24 cellular contexts compared by ENCODE assay signal in the genomic region with DNA sequence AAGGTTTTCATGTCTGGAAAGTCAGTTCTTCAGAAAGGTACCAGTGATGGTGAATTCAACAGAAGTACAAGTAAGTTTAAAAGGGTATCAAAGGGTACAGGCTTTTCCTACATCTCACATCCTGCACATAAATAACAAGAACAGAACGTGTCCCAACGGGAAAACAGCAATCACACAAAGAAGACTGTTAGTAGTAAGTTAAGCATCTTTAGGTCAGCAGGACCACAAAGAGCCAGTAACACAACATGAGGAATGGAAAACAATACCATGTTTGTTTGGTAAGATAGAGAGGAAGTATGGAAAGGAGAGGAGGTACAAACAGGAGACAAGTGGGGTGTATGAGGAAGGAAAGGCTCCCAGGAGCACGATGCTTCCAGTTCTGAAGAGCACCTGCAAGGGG.
"Had no signal": no experiment of that assay in that cellular context is flagged by ENCODE, and none has a peak within 500 bp of the region (broad histone marks: within the 10 kb centered on the region; RNA-seq: fewer than 3 reads in every experiment).

No MANE protein-coding gene starts in this region.

- H3K27me3 ChIP-seq: esophagus muscularis mucosa, right atrium auricular region, sigmoid colon, testis, tibial artery had no signal

- H3K36me3 ChIP-seq: esophagus muscularis mucosa, prostate gland, right atrium auricular region, sigmoid colon, tibial artery had no signal

- H3K4me1 ChIP-seq: esophagus muscularis mucosa, prostate gland, right atrium auricular region, testis, tibial artery had no signal

- ATAC-seq: left lobe of liver; naive thymus-derived CD4-positive, alpha-beta T cell; stimulated activated effector memory CD8-positive, alpha-beta T cell treated with anti-CD3 and anti-CD28 coated beads, Interleukin-12 subunit alpha, Interleukin-12 subunit beta, amount 100 ng/mL, for 72 hours; stimulated activated naive CD8-positive, alpha-beta T cell treated with anti-CD3 and anti-CD28 coated beads, Interleukin-15, Interleukin-2, amounts not matched to agents 100 U/mL and 50 U/mL, for 24 hours had no signal

- H3K27ac ChIP-seq: dorsolateral prefrontal cortex, epithelial cell of prostate, esophagus muscularis mucosa, prostate gland, right atrium auricular region, sigmoid colon, testis, tibial artery had no signal

- H3K4me3 ChIP-seq: dorsolateral prefrontal cortex, esophagus muscularis mucosa, lung, prostate gland, right atrium auricular region, sigmoid colon, testis, tibial artery had no signal

- FAIRE-seq: colon, frontal cortex, kidney had no signal

- H3K9me3 ChIP-seq: esophagus muscularis mucosa, prostate gland, right atrium auricular region, sigmoid colon, testis, tibial artery had no signal

- DNase-seq: dorsolateral prefrontal cortex; effector CD4-positive, alpha-beta T cell; hypothalamus; kidney; mesendoderm; midbrain; naive thymus-derived CD4-positive, alpha-beta T cell; nucleus accumbens; sigmoid colon; stimulated activated CD4-positive, alpha-beta T cell treated with anti-CD3 and anti-CD28 coated beads, Interleukin-2, amount 100 ng/mL, for 24 hours; stimulated activated CD4-positive, alpha-beta T cell treated with anti-CD3 and anti-CD28 coated beads, Interleukin-4, amount 100 ng/mL, for 24 hours; stimulated activated naive CD8-positive, alpha-beta T cell treated with anti-CD3 and anti-CD28 coated beads, Interleukin-15, Interleukin-2, amounts not matched to agents 100 U/mL and 50 U/mL, for 24 hours; substantia nigra; testis; tibial artery had no signal
